7 cellular contexts compared by ENCODE assay signal in genomic region chr10:105971460-105971859, GRCh38.
"Had no signal": no experiment of that assay in that cellular context is flagged by ENCODE, and none has a peak within 500 bp of the region (broad histone marks: within the 10 kb centered on the region; RNA-seq: fewer than 3 reads in every experiment).

No MANE protein-coding gene starts in this region.

- H3K9ac ChIP-seq: KMS-11 had no signal

- FAIRE-seq: HTR-8/SVneo, K562 had no signal

- DNase-seq: IMR-90, KBM-7, KG1 had no signal

- H3K27ac ChIP-seq: HL-60, KMS-11 had no signal

- H3K4me3 ChIP-seq: K562 had no signal

- H3K4me2 ChIP-seq: KMS-11 had no signal

- ATAC-seq: K562 had no signal
